18 cellular contexts compared by ENCODE assay signal in genomic region chr10:122477436-122477835, GRCh38. TPM values are rescaled to one million over a fixed set of nuclear protein-coding genes. Genes with fewer than 3 reads are reported as not detected.
DNase-seq lines count a peak whose midpoint lies in the region; ATAC-seq and TF ChIP-seq lines count a peak whose summit lies in the region.
"Had no signal": no experiment of that assay in that cellular context is flagged by ENCODE, and none has a peak within 500 bp of the region (broad histone marks: within the 10 kb centered on the region; RNA-seq: fewer than 3 reads in every experiment).

No MANE protein-coding gene starts in this region.

- 76% methylated on average over 4 of the region's 5 CpGs; no CpG with 5 or more reads in 1 of the 2 experiments for WGBS in IMR-90 (ENCODE audit: extremely low coverage in 2 of 2, insufficient read length in 1 of 2), 2 experiments

- H3K27ac ChIP-seq in IMR-90 (ENCODE audit: insufficient read depth, low read length) (no peak overlapping the region), temporal lobe (ENCODE audit: low read depth, low read length) (peak overlapping the region; percentile 98)
- H3K27ac ChIP-seq: HL-60 had no signal

- TF ChIP-seq CTCF in IMR-90 (conservative IDR thresholded peaks at IDR 0.05; ENCODE audit: low read depth, low read length), result no peak
- TF ChIP-seq CTCF in chondrocyte (IDR thresholded peaks at IDR 0.05), result no peak

- POLR2A ChIA-PET in IMR-90 (lab: Charles Lee; ENCODE audit: unreplicated experiment), result no interaction called here
- POLR2A ChIA-PET in activated CD4-positive, alpha-beta T cell treated with anti-CD3 and anti-CD28 coated beads for 36 hours (lab: Charles Lee), result interaction anchor here (0.6 kb wide), 1 partner anchor 81 kb away, joined by 5 read pairs; no protein-coding TSS in a partner anchor

- peaks cover 3% of the 10 kb centered on the region; the same call in 1 of the 2 replicates for H3K9me1 ChIP-seq in IMR-90 (ENCODE audit: insufficient read depth, low read length)

- no peaks in the 10 kb centered on the region; the same call in 1 of the 2 replicates for H4K20me1 ChIP-seq in IMR-90 (ENCODE audit: insufficient read depth, low read length)

- no peak overlapping the region for H2BK120ac ChIP-seq in IMR-90 (ENCODE audit: low read depth, low read length)

- H3K27me3 Mint-ChIP-seq in chondrocyte (ENCODE audit: low read depth), result no peaks in the 10 kb centered on the region
- H3K27me3 Mint-ChIP-seq in activated CD4-positive, alpha-beta T cell treated with anti-CD3 and anti-CD28 coated beads for 36 hours, result peaks cover 10% of the 10 kb centered on the region

- TF ChIP-seq POLR2A in IMR-90 (IDR thresholded peaks at IDR 0.05; ENCODE audit: low read depth, low read length), result no peak

- H3K27me3 ChIP-seq in IMR-90 (ENCODE audit: control insufficient read depth, insufficient read depth, low read length), result no peaks in the 10 kb centered on the region

- no peak overlapping the region for H3K56ac ChIP-seq in IMR-90 (ENCODE audit: extremely low read depth, insufficient read depth, low read length)

- H2AK5ac ChIP-seq in IMR-90 (ENCODE audit: low read depth, low read length), result no peak overlapping the region

- H3K23ac ChIP-seq in IMR-90 (ENCODE audit: low read depth, low read length), result no peak overlapping the region

- H4K5ac ChIP-seq in IMR-90 (ENCODE audit: low read depth, low read length), result no peak overlapping the region

- peaks cover 2% of the 10 kb centered on the region for H3K9me3 Mint-ChIP-seq in chondrocyte (ENCODE audit: low read depth)
- peaks cover 5% of the 10 kb centered on the region for H3K9me3 Mint-ChIP-seq in activated CD4-positive, alpha-beta T cell treated with anti-CD3 and anti-CD28 coated beads for 36 hours (ENCODE audit: low read depth)
- H3K9me3 Mint-ChIP-seq: HFFc6 had no signal

- peak overlapping the region; percentile 61 for H3K27ac Mint-ChIP-seq in chondrocyte (ENCODE audit: unreplicated experiment)
- no peak overlapping the region for H3K27ac Mint-ChIP-seq in activated CD4-positive, alpha-beta T cell treated with anti-CD3 and anti-CD28 coated beads for 36 hours
- H3K27ac Mint-ChIP-seq: CD4-positive, CD25-positive, alpha-beta regulatory T cell; HFFc6 had no signal

- no peaks in the 10 kb centered on the region for H3K9me3 ChIP-seq in IMR-90 (ENCODE audit: control insufficient read depth, insufficient read depth, low read length)

- TF ChIP-seq RAD21 in IMR-90 (IDR thresholded peaks at IDR 0.05; ENCODE audit: low read length), result no peak

- H3K4me3 ChIP-seq in IMR-90 (ENCODE audit: insufficient read depth, low read depth, low read length), result no peak overlapping the region

- no peak overlapping the region for H3K4me2 ChIP-seq in IMR-90 (ENCODE audit: low read depth, low read length)

- no TSS peak for BruUV-seq in IMR-90 (replicated peaks; lab: Mats Ljungman, UMichigan)

- no peak overlapping the region for H4K91ac ChIP-seq in IMR-90 (ENCODE audit: insufficient read depth, low read depth, low read length)

- peaks cover 85% of the 10 kb centered on the region for H3K4me1 Mint-ChIP-seq in chondrocyte (ENCODE audit: low read depth)
- peaks cover 10% of the 10 kb centered on the region for H3K4me1 Mint-ChIP-seq in activated CD4-positive, alpha-beta T cell treated with anti-CD3 and anti-CD28 coated beads for 36 hours

- H3K9ac ChIP-seq in IMR-90 (ENCODE audit: low read depth, low read length), result no peak overlapping the region; the same call in 1 of the 2 replicates

- dilution Hi-C loops in IMR-90 (cut with HindIII; ENCODE audit: low sequenced_read_pairs, unreplicated experiment), result no loop called here

- peaks cover 15% of the 10 kb centered on the region for H3K36me3 Mint-ChIP-seq in chondrocyte (ENCODE audit: low read depth)
- no peaks in the 10 kb centered on the region for H3K36me3 Mint-ChIP-seq in activated CD4-positive, alpha-beta T cell treated with anti-CD3 and anti-CD28 coated beads for 36 hours (ENCODE audit: low read depth)
- H3K36me3 Mint-ChIP-seq: CD4-positive, CD25-positive, alpha-beta regulatory T cell had no signal

- CTCF ChIA-PET in IMR-90 (lab: Yijun Ruan, JAX), result no interaction called here
- CTCF ChIA-PET in activated CD4-positive, alpha-beta T cell treated with anti-CD3 and anti-CD28 coated beads for 36 hours (lab: Charles Lee), result interaction anchor here (0.6 kb wide), 1 partner anchor 878 kb away, joined by 5 read pairs; no protein-coding TSS in a partner anchor

- no peak overlapping the region for H2AFZ ChIP-seq in IMR-90 (replicated peaks; ENCODE audit: low read length, poor library complexity)

- no peak for DNase-seq in IMR-90
- no peak for DNase-seq in chondrocyte (ENCODE audit: low spot score)
- peak; percentile 27 for DNase-seq in midbrain (lab: John Stamatoyannopoulos, UW)
- DNase-seq in NCI-H69 (lab: John Stamatoyannopoulos, UW), result no peak
- DNase-seq in activated CD4-positive, alpha-beta T cell treated with anti-CD3 and anti-CD28 coated beads for 36 hours, result no peak
- DNase-seq in NCI-H1930 (lab: John Stamatoyannopoulos, UW), result no peak
- DNase-seq: AML-193; CD4-positive, CD25-positive, alpha-beta regulatory T cell; GOT3; HFFc6; KG1; NCI-H1048; NCI-H2107; NCI-H345 had no signal

- no peak overlapping the region for H3K18ac ChIP-seq in IMR-90 (ENCODE audit: low read depth, low read length)

- in situ Hi-C loops in IMR-90 (cut with MboI; ENCODE audit: low sequenced_read_pairs), result no loop called here

- no peaks in the 10 kb centered on the region for H3K36me3 ChIP-seq in IMR-90 (ENCODE audit: control insufficient read depth, insufficient read depth, low read length)

- no peak overlapping the region for H2BK5ac ChIP-seq in IMR-90 (ENCODE audit: low read depth, low read length, poor library complexity, severe bottlenecking)

- H4K8ac ChIP-seq in IMR-90 (ENCODE audit: low read depth in 2 of 2, low read length in 2 of 2), result no peak overlapping the region

- peaks cover 4 to 11% of the 10 kb centered on the region in 2 experiments; a peak in 2 of 4 replicates for H3K79me1 ChIP-seq in IMR-90 (ENCODE audit: low read depth in 1 of 2, low read length in 2 of 2)

- intact Hi-C loops in IMR-90 (cut with micrococcal nuclease), result no loop called here
- intact Hi-C loops in activated CD4-positive, alpha-beta T cell treated with anti-CD3 and anti-CD28 coated beads for 36 hours (cut with DNase I, micrococcal nuclease), result no loop called here

- H3K4ac ChIP-seq in IMR-90 (ENCODE audit: low read depth, low read length), result no peak overlapping the region

- H2BK15ac ChIP-seq in IMR-90 (ENCODE audit: low read depth, low read length), result no peak overlapping the region

- no peak overlapping the region for H3K4me3 Mint-ChIP-seq in chondrocyte (ENCODE audit: unreplicated experiment)
- H3K4me3 Mint-ChIP-seq in activated CD4-positive, alpha-beta T cell treated with anti-CD3 and anti-CD28 coated beads for 36 hours, result no peak overlapping the region
- H3K4me3 Mint-ChIP-seq: CD4-positive, CD25-positive, alpha-beta regulatory T cell; HFFc6 had no signal

- H2AK9ac ChIP-seq in IMR-90 (replicated peaks; ENCODE audit: low read depth, low read length, poor library complexity), result peak overlapping the region; percentile 53

- no peak for ATAC-seq in IMR-90 (ENCODE audit: low read depth)
- no peak for ATAC-seq in activated CD4-positive, alpha-beta T cell treated with anti-CD3 and anti-CD28 coated beads for 36 hours
- ATAC-seq: Right ventricle myocardium inferior had no signal

- H3K14ac ChIP-seq in IMR-90 (replicated peaks; ENCODE audit: low read depth, low read length), result no peak overlapping the region

- no peak overlapping the region for H2BK20ac ChIP-seq in IMR-90 (ENCODE audit: low read depth, low read length)

- H3K4me1 ChIP-seq in IMR-90 (ENCODE audit: control insufficient read depth, insufficient read depth, low read length), result peaks cover 16% of the 10 kb centered on the region

TF ChIP-seq in IMR-90, 13 proteins besides CTCF, POLR2A, EP300 and RAD21 (continues in another document):
- TF ChIP-seq MAZ (IDR thresholded peaks at IDR 0.05; ENCODE audit: borderline replicate concordance, low read depth, low read length) (no peak), MXI1 (IDR thresholded peaks at IDR 0.05; ENCODE audit: borderline replicate concordance, low read depth, low read length) (no peak), FOS (IDR thresholded peaks at IDR 0.05; ENCODE audit: low read depth, low read length) (no peak), RCOR1 (IDR thresholded peaks at IDR 0.05; ENCODE audit: insufficient replicate concordance, low read length) (no peak), CEBPB (IDR thresholded peaks at IDR 0.05; ENCODE audit: low read depth, low read length) (no peak), CHD1 (IDR thresholded peaks at IDR 0.05; ENCODE audit: low read depth, low read length) (no peak), RFX5 (IDR thresholded peaks at IDR 0.05; ENCODE audit: low read depth, low read length) (no peak), SMC3 (IDR thresholded peaks at IDR 0.05; ENCODE audit: low read depth, low read length) (no peak), MAFK (IDR thresholded peaks at IDR 0.05; ENCODE audit: low read depth, low read length) (no peak)
- TF ChIP-seq, protein P1, sequence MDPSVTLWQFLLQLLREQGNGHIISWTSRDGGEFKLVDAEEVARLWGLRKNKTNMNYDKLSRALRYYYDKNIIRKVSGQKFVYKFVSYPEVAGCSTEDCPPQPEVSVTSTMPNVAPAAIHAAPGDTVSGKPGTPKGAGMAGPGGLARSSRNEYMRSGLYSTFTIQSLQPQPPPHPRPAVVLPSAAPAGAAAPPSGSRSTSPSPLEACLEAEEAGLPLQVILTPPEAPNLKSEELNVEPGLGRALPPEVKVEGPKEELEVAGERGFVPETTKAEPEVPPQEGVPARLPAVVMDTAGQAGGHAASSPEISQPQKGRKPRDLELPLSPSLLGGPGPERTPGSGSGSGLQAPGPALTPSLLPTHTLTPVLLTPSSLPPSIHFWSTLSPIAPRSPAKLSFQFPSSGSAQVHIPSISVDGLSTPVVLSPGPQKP (IDR thresholded peaks at IDR 0.05; ENCODE audit: borderline replicate concordance, low read depth, low read length), result no peak

RNA-seq across cellular contexts. Expression of gene HTRA1, which starts 16.1 kb away (rescaled TPM):
- 23.1 and 28.5 TPM in 2 replicates for total RNA-seq in IMR-90 (2012; rRNA removed)
- polyA plus RNA-seq in IMR-90 (2012; rRNA removed), result 94.9 and 108 TPM in 2 replicates
- 64.6 and 74.8 TPM in 2 replicates for polyA plus RNA-seq in IMR-90 (2012; cell fraction: cytosol; rRNA removed)
- polyA plus RNA-seq in IMR-90 (2012; cell fraction: nucleus; rRNA removed; ENCODE audit: low replicate concordance), result 18.9 and 71.3 TPM in 2 replicates
- total RNA-seq in chondrocyte, result 1,260 to 1,504 TPM (median 1,485 TPM) in 3 replicates
- total RNA-seq in temporal lobe, result 46.7 TPM
- not detected for total RNA-seq in activated CD4-positive, alpha-beta T cell treated with anti-CD3 and anti-CD28 coated beads for 36 hours
- total RNA-seq: CD4-positive, CD25-positive, alpha-beta regulatory T cell had no signal
- polyA plus RNA-seq: CD4-positive, CD25-positive, alpha-beta regulatory T cell had no signal

RNA-seq across cellular contexts. Expression of gene ARMS2, which starts 23.0 kb away (rescaled TPM):
- not detected in 2 replicates for total RNA-seq in IMR-90 (2012; rRNA removed)
- not detected in 2 replicates for polyA plus RNA-seq in IMR-90 (2012; rRNA removed)
- polyA plus RNA-seq in IMR-90 (2012; cell fraction: cytosol; rRNA removed), result not detected in 2 replicates
- polyA plus RNA-seq in IMR-90 (2012; cell fraction: nucleus; rRNA removed; ENCODE audit: low replicate concordance), result 0.10 TPM in 1 of 2 replicates, not detected in the other
- total RNA-seq in chondrocyte, result 0.62 to 1.1 TPM in 2 of 3 replicates, not detected in the other
- total RNA-seq in temporal lobe, result not detected
- not detected for total RNA-seq in activated CD4-positive, alpha-beta T cell treated with anti-CD3 and anti-CD28 coated beads for 36 hours
- total RNA-seq: CD4-positive, CD25-positive, alpha-beta regulatory T cell; HFFc6; M059J; Right ventricle myocardium inferior had no signal
- polyA plus RNA-seq: CD4-positive, CD25-positive, alpha-beta regulatory T cell had no signal

Comparison
In these comparisons a context has a peak if more than half of its experiments do, and no peak if none do; other contexts are left out.
1. RNA of gene HTRA1, which starts 16.1 kb away (total RNA-seq): 1,260 to 1,504 TPM in chondrocyte; 46.7 TPM in temporal lobe (single experiment), 23.1 to 28.5 TPM in IMR-90 and not detected in activated CD4-positive, alpha-beta T cell treated with anti-CD3 and anti-CD28 coated beads for 36 hours; every median in the first group is over 10 times any median in the second.